In genomic region chr2:220560192-220560591, GRCh38 we compare ENCODE assay signal across 26 cellular contexts.
"Had no signal": no experiment of that assay in that cellular context is flagged by ENCODE, and none has a peak within 500 bp of the region (broad histone marks: within the 10 kb centered on the region; RNA-seq: fewer than 3 reads in every experiment).

No MANE protein-coding gene starts in this region.

- DNase-seq: stimulated activated CD4-positive, alpha-beta T cell treated with anti-CD3 and anti-CD28 coated beads, Interleukin-2, amount 100 ng/mL, for 48 hours; stimulated activated CD4-positive, alpha-beta T cell treated with anti-CD3 and anti-CD28 coated beads, Interleukin-4, amount 100 ng/mL, for 1 hour; stimulated activated CD4-positive, alpha-beta T cell treated with anti-CD3 and anti-CD28 coated beads, Interleukin-4, amount 100 ng/mL, for 24 hours; stimulated activated CD4-positive, alpha-beta T cell treated with anti-CD3 and anti-CD28 coated beads, Interleukin-4, amount 100 ng/mL, for 4 hours; stimulated activated CD8-positive, alpha-beta memory T cell treated with anti-CD3 and anti-CD28 coated beads, Interleukin-4, amount 100 ng/mL, for 48 hours; stimulated activated naive B cell treated with anti-CD40 and anti-IgM and Interleukin-4, amounts not matched to agents 10 μg/mL and 1 μg/mL and 100 μg/mL, for 72 hours; stimulated activated naive CD4-positive, alpha-beta T cell; stimulated activated naive CD4-positive, alpha-beta T cell treated with Interleukin-2 at 50 U/mL for 16 hours; stimulated activated naive CD8-positive, alpha-beta T cell treated with anti-CD3 and anti-CD28 coated beads, Interleukin-15, amount 100 ng/mL, for 72 hours; stimulated activated naive CD8-positive, alpha-beta T cell treated with anti-CD3 and anti-CD28 coated beads, Interleukin-15, Interleukin-2, amounts not matched to agents 100 U/mL and 50 U/mL, for 24 hours; stomach; substantia nigra; testis; thyroid gland; tibial artery; transverse colon; upper lobe of right lung; uterus had no signal

- H3K36me3 ChIP-seq: stomach, suprapubic skin, thoracic aorta, thyroid gland, tibial artery, tibial nerve, transverse colon, upper lobe of left lung, upper lobe of right lung, uterus, vagina had no signal

- H3K27me3 ChIP-seq: stomach, suprapubic skin, testis, thyroid gland, tibial artery, tibial nerve, transverse colon, upper lobe of left lung, upper lobe of right lung, uterus, vagina had no signal

- H3K4me1 ChIP-seq: stomach, suprapubic skin, testis, thyroid gland, tibial artery, tibial nerve, transverse colon, upper lobe of left lung, upper lobe of right lung, uterus, vagina had no signal

- H3K4me3 ChIP-seq: stomach, suprapubic skin, testis, thoracic aorta, thyroid gland, tibial artery, tibial nerve, transverse colon, upper lobe of left lung, upper lobe of right lung, uterus, vagina had no signal

- H3K9me3 ChIP-seq: stomach, suprapubic skin, testis, thoracic aorta, thyroid gland, tibial artery, transverse colon, upper lobe of left lung, upper lobe of right lung, uterus, vagina had no signal

- FAIRE-seq: urothelium cell line had no signal

- ATAC-seq: stimulated activated effector memory CD8-positive, alpha-beta T cell treated with anti-CD3 and anti-CD28 coated beads, Interleukin-12 subunit alpha, Interleukin-12 subunit beta, amount 100 ng/mL, for 72 hours; stimulated activated memory B cell treated with anti-CD40 and anti-IgM and Interleukin-4, amounts not matched to agents 10 μg/mL and 1 μg/mL and 100 μg/mL, for 72 hours; stimulated activated naive B cell treated with anti-CD40 and anti-IgM and Interleukin-4, amounts not matched to agents 10 μg/mL and 1 μg/mL and 100 μg/mL, for 72 hours; stimulated activated naive CD8-positive, alpha-beta T cell treated with anti-CD3 and anti-CD28 coated beads, Interleukin-15, amount 100 ng/mL, for 72 hours; stimulated activated naive CD8-positive, alpha-beta T cell treated with anti-CD3 and anti-CD28 coated beads, Interleukin-15, Interleukin-2, amounts not matched to agents 100 U/mL and 50 U/mL, for 24 hours; upper lobe of right lung had no signal

- H3K27ac ChIP-seq: stomach, suprapubic skin, testis, thoracic aorta, thyroid gland, tibial artery, tibial nerve, transverse colon, upper lobe of left lung, upper lobe of right lung, uterus, vagina had no signal
